1 cellular context compared by ENCODE assay signal in the genomic region with DNA sequence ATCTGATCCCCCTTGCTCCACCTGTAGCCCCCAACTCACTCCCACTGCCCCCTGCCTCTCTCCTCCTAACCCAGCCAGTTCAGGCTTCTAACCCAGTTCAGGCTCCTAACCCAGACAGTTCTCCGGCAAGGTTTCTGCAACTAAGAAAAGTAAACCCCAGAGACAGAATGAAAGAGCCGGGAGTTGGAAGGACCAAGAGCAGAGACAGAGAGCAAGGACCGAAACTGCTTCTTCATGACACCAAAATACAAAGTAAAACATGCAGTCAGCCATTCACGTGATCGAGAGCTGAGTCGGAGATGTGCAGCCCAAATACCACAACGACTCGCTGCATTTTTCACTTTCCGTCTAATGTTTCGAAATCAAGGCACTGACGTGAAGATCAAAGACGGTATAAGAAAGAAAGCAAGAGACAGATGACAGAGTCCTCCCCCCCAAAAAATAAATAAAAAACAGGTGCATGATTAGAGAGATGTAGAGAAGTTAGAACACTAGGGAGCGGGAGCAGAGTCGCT.
TF ChIP-seq lines count a peak whose summit lies in the region.

No MANE protein-coding gene starts in this region.

TF ChIP-seq in GM12878, 131 proteins besides CTCF, POLR2A, EP300 and RAD21 (continued from another document):
- no peak for TF ChIP-seq STAT1 (conservative IDR thresholded peaks at IDR 0.05)
- peak; percentile 36; the same call in 1 of the 2 replicates for TF ChIP-seq FOXM1 (IDR thresholded peaks at IDR 0.05; ENCODE audit: low read depth, low read length)
- TF ChIP-seq, protein P1, sequence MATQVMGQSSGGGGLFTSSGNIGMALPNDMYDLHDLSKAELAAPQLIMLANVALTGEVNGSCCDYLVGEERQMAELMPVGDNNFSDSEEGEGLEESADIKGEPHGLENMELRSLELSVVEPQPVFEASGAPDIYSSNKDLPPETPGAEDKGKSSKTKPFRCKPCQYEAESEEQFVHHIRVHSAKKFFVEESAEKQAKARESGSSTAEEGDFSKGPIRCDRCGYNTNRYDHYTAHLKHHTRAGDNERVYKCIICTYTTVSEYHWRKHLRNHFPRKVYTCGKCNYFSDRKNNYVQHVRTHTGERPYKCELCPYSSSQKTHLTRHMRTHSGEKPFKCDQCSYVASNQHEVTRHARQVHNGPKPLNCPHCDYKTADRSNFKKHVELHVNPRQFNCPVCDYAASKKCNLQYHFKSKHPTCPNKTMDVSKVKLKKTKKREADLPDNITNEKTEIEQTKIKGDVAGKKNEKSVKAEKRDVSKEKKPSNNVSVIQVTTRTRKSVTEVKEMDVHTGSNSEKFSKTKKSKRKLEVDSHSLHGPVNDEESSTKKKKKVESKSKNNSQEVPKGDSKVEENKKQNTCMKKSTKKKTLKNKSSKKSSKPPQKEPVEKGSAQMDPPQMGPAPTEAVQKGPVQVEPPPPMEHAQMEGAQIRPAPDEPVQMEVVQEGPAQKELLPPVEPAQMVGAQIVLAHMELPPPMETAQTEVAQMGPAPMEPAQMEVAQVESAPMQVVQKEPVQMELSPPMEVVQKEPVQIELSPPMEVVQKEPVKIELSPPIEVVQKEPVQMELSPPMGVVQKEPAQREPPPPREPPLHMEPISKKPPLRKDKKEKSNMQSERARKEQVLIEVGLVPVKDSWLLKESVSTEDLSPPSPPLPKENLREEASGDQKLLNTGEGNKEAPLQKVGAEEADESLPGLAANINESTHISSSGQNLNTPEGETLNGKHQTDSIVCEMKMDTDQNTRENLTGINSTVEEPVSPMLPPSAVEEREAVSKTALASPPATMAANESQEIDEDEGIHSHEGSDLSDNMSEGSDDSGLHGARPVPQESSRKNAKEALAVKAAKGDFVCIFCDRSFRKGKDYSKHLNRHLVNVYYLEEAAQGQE (IDR thresholded peaks at IDR 0.05; ENCODE audit: low read depth, low read length): no peak
- peak; percentile 77 for TF ChIP-seq TCF7 (IDR thresholded peaks at IDR 0.05; ENCODE audit: borderline replicate concordance)
- TF ChIP-seq TCF3 (IDR thresholded peaks at IDR 0.05; ENCODE audit: borderline replicate concordance, insufficient read depth, low read depth, low read length): no peak
- TF ChIP-seq RCOR1 (conservative IDR thresholded peaks at IDR 0.05; ENCODE audit: low read depth, low read length): no peak
- no peak for TF ChIP-seq CHD2 (IDR thresholded peaks at IDR 0.05; ENCODE audit: borderline replicate concordance, low read depth, low read length)
- TF ChIP-seq TAF1 (IDR thresholded peaks at IDR 0.05; ENCODE audit: borderline replicate concordance, low read depth, low read length): 0 out of 2 replicates have a peak, but pooled peaks have one; percentile 22
- peak; percentile 62; the same call in 1 of the 2 replicates for TF ChIP-seq PAX5 (IDR thresholded peaks at IDR 0.05; ENCODE audit: borderline replicate concordance, low read depth, low read length)
- TF ChIP-seq, protein P2, sequence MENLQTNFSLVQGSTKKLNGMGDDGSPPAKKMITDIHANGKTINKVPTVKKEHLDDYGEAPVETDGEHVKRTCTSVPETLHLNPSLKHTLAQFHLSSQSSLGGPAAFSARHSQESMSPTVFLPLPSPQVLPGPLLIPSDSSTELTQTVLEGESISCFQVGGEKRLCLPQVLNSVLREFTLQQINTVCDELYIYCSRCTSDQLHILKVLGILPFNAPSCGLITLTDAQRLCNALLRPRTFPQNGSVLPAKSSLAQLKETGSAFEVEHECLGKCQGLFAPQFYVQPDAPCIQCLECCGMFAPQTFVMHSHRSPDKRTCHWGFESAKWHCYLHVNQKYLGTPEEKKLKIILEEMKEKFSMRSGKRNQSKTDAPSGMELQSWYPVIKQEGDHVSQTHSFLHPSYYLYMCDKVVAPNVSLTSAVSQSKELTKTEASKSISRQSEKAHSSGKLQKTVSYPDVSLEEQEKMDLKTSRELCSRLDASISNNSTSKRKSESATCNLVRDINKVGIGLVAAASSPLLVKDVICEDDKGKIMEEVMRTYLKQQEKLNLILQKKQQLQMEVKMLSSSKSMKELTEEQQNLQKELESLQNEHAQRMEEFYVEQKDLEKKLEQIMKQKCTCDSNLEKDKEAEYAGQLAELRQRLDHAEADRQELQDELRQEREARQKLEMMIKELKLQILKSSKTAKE (IDR thresholded peaks at IDR 0.05; ENCODE audit: low read depth, poor library complexity, severe bottlenecking): peak; percentile 84
- TF ChIP-seq CREM (IDR thresholded peaks at IDR 0.05; ENCODE audit: low read depth): peak; percentile 87
- peak; percentile 97 to 99 for TF ChIP-seq BHLHE40 (IDR thresholded peaks at IDR 0.05; ENCODE audit: borderline replicate concordance in 1 of 2, low read depth in 2 of 2, low read length in 1 of 2)
- TF ChIP-seq ETV6 (conservative IDR thresholded peaks at IDR 0.05 in 1 of 2, IDR thresholded peaks at IDR 0.05 in 1 of 2; ENCODE audit: borderline replicate concordance in 1 of 2, low read depth in 1 of 2): peak in 1 of 2 experiments; percentile 46; a peak in 2 of 4 replicates
- TF ChIP-seq CEBPB (IDR thresholded peaks at IDR 0.05; ENCODE audit: borderline replicate concordance in 1 of 2, low read depth in 2 of 2, low read length in 2 of 2): peak in 1 of 2 experiments; percentile 45; a peak in 1 of 4 replicates
- TF ChIP-seq, protein P3, sequence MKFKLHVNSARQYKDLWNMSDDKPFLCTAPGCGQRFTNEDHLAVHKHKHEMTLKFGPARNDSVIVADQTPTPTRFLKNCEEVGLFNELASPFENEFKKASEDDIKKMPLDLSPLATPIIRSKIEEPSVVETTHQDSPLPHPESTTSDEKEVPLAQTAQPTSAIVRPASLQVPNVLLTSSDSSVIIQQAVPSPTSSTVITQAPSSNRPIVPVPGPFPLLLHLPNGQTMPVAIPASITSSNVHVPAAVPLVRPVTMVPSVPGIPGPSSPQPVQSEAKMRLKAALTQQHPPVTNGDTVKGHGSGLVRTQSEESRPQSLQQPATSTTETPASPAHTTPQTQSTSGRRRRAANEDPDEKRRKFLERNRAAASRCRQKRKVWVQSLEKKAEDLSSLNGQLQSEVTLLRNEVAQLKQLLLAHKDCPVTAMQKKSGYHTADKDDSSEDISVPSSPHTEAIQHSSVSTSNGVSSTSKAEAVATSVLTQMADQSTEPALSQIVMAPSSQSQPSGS (IDR thresholded peaks at IDR 0.05; ENCODE audit: low read length): peak; percentile 60
- TF ChIP-seq, protein P4, sequence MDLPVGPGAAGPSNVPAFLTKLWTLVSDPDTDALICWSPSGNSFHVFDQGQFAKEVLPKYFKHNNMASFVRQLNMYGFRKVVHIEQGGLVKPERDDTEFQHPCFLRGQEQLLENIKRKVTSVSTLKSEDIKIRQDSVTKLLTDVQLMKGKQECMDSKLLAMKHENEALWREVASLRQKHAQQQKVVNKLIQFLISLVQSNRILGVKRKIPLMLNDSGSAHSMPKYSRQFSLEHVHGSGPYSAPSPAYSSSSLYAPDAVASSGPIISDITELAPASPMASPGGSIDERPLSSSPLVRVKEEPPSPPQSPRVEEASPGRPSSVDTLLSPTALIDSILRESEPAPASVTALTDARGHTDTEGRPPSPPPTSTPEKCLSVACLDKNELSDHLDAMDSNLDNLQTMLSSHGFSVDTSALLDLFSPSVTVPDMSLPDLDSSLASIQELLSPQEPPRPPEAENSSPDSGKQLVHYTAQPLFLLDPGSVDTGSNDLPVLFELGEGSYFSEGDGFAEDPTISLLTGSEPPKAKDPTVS (IDR thresholded peaks at IDR 0.05; ENCODE audit: low read depth, low read length): no peak
- TF ChIP-seq RUNX3 (IDR thresholded peaks at IDR 0.05; ENCODE audit: low read length): peak; percentile 94
- TF ChIP-seq, protein P5, sequence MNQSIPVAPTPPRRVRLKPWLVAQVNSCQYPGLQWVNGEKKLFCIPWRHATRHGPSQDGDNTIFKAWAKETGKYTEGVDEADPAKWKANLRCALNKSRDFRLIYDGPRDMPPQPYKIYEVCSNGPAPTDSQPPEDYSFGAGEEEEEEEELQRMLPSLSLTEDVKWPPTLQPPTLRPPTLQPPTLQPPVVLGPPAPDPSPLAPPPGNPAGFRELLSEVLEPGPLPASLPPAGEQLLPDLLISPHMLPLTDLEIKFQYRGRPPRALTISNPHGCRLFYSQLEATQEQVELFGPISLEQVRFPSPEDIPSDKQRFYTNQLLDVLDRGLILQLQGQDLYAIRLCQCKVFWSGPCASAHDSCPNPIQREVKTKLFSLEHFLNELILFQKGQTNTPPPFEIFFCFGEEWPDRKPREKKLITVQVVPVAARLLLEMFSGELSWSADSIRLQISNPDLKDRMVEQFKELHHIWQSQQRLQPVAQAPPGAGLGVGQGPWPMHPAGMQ (IDR thresholded peaks at IDR 0.05; ENCODE audit: borderline replicate concordance): no peak
- no peak for TF ChIP-seq WRNIP1 (IDR thresholded peaks at IDR 0.05; ENCODE audit: borderline replicate concordance, low read depth, low read length)
- peak; percentile 77 for TF ChIP-seq CREB1 (IDR thresholded peaks at IDR 0.05; ENCODE audit: low read depth)
- peak; percentile 45 for TF ChIP-seq BACH1 (IDR thresholded peaks at IDR 0.05; ENCODE audit: borderline replicate concordance)
- peak; percentile 49 for TF ChIP-seq JUNB (IDR thresholded peaks at IDR 0.05)
